ENCODE assay signal across 17 cellular contexts in genomic region chr16:84379008-84379730, GRCh38. TPM values are rescaled to one million over a fixed set of nuclear protein-coding genes. Genes with fewer than 3 reads are reported as not detected.
"Had no signal": no experiment of that assay in that cellular context is flagged by ENCODE, and none has a peak within 500 bp of the region (broad histone marks: within the 10 kb centered on the region; RNA-seq: fewer than 3 reads in every experiment).

No MANE protein-coding gene starts in this region.

- H3K27ac Mint-ChIP-seq: activated CD8-positive, alpha-beta T cell treated with anti-CD3 and anti-CD28 coated beads for 36 hours; activated naive CD4-positive, alpha-beta T cell treated with anti-CD3 and anti-CD28 coated beads for 36 hours had no signal

- H3K9me3 ChIP-seq: gastrocnemius medialis had no signal

- H3K4me3 Mint-ChIP-seq: activated CD8-positive, alpha-beta T cell treated with anti-CD3 and anti-CD28 coated beads for 36 hours; activated naive CD4-positive, alpha-beta T cell treated with anti-CD3 and anti-CD28 coated beads for 36 hours; neural crest cell had no signal

- H3K9ac ChIP-seq: parathyroid adenoma had no signal

- H3K36me3 ChIP-seq: gastrocnemius medialis, heart right ventricle, tibial nerve had no signal

- H3K79me2 ChIP-seq: parathyroid adenoma had no signal

- H3K27ac ChIP-seq: coronary artery, gastrocnemius medialis, heart right ventricle, parathyroid adenoma had no signal

- H3K4me1 ChIP-seq: gastrocnemius medialis, heart right ventricle had no signal

- ATAC-seq: activated CD8-positive, alpha-beta T cell treated with anti-CD3 and anti-CD28 coated beads for 36 hours; gastrocnemius medialis; left ventricle myocardium superior had no signal

- H2AFZ ChIP-seq: parathyroid adenoma had no signal

- DNase-seq: activated CD4-positive, alpha-beta T cell treated with anti-CD3 and anti-CD28 coated beads for 4 hours; activated CD8-positive, alpha-beta memory T cell treated with anti-CD3 and anti-CD28 coated beads, Interleukin-2, amount 50 U/mL, for 4 hours; activated CD8-positive, alpha-beta T cell treated with anti-CD3 and anti-CD28 coated beads for 36 hours; activated naive CD4-positive, alpha-beta T cell treated with anti-CD3 and anti-CD28 coated beads for 36 hours; central memory CD4-positive, alpha-beta T cell; effector CD8-positive, alpha-beta T cell; gastrocnemius medialis; heart right ventricle; islet precursor cell; left ventricle myocardium superior; T-helper 9 cell had no signal

- H3K4me3 ChIP-seq: coronary artery, gastrocnemius medialis, heart right ventricle, skin epidermis, tibial nerve had no signal

RNA-seq across cellular contexts. Expression of gene ATP2C2, which starts 10.8 kb away (rescaled TPM):
- total RNA-seq: activated CD8-positive, alpha-beta T cell treated with anti-CD3 and anti-CD28 coated beads for 36 hours; activated naive CD4-positive, alpha-beta T cell treated with anti-CD3 and anti-CD28 coated beads for 36 hours; heart right ventricle; left ventricle myocardium superior; myocyte; tibial nerve had no signal
